Comparison of ENCODE assay signal across 10 cellular contexts in genomic region chr14:24289649-24290283, GRCh38. TPM values are rescaled to one million over a fixed set of nuclear protein-coding genes. Genes with fewer than 3 reads are reported as not detected.
A peak's percentile ranks its signal among the peaks of the same experiment; 100 is the strongest.
DNase-seq lines count a peak whose midpoint lies in the region; ATAC-seq and FAIRE-seq lines count a peak whose summit lies in the region.
"Had no signal": no experiment of that assay in that cellular context is flagged by ENCODE, and none has a peak within 500 bp of the region (broad histone marks: within the 10 kb centered on the region; RNA-seq: fewer than 3 reads in every experiment).

No MANE protein-coding gene starts in this region.

- peaks cover 25% of the 10 kb centered on the region for H3K4me1 Mint-ChIP-seq in activated naive CD4-positive, alpha-beta T cell treated with anti-CD3 and anti-CD28 coated beads for 36 hours (ENCODE audit: low read depth)
- H3K4me1 Mint-ChIP-seq: nephron had no signal

- H3K4me3 ChIP-seq in BLaER1: no peak overlapping the region

- H3K27me3 ChIP-seq in BLaER1: no peaks in the 10 kb centered on the region
- H3K27me3 ChIP-seq: BE2C had no signal

- peaks cover 46% of the 10 kb centered on the region for H3K36me3 ChIP-seq in BLaER1
- H3K36me3 ChIP-seq: BE2C had no signal

- DNase-seq in activated naive CD4-positive, alpha-beta T cell treated with anti-CD3 and anti-CD28 coated beads for 36 hours: peak; percentile 93
- DNase-seq in HTR-8/SVneo (ENCODE audit: insufficient read length, low spot score) (no peak), HT-29 (ENCODE audit: low spot score) (no peak), NCI-H2196 treated with DMSO at 0.1 percent for 48 hours (lab: John Stamatoyannopoulos, UW; ENCODE audit: unreplicated experiment) (no peak)
- DNase-seq: BE2C had no signal

- H3K9me3 Mint-ChIP-seq in activated naive CD4-positive, alpha-beta T cell treated with anti-CD3 and anti-CD28 coated beads for 36 hours: no peaks in the 10 kb centered on the region
- H3K9me3 Mint-ChIP-seq: nephron had no signal

- peaks cover 19% of the 10 kb centered on the region for H3K36me3 Mint-ChIP-seq in activated naive CD4-positive, alpha-beta T cell treated with anti-CD3 and anti-CD28 coated beads for 36 hours (ENCODE audit: low read depth)

- ATAC-seq in GM21619 (IDR thresholded peaks at IDR 0.05; ENCODE audit: unreplicated experiment): peak; percentile 91

- H3K27ac Mint-ChIP-seq in activated naive CD4-positive, alpha-beta T cell treated with anti-CD3 and anti-CD28 coated beads for 36 hours: peak overlapping the region; percentile 75
- H3K27ac Mint-ChIP-seq: nephron had no signal

- H3K9ac ChIP-seq in BLaER1: no peak overlapping the region

- peaks cover 16% of the 10 kb centered on the region for H3K4me1 ChIP-seq in BLaER1
- H3K4me1 ChIP-seq: BE2C had no signal

- no peak for FAIRE-seq in HTR-8/SVneo (lab: Jason Lieb, UNC)
- FAIRE-seq: colon had no signal

- CTCF ChIA-PET in activated naive CD4-positive, alpha-beta T cell treated with anti-CD3 and anti-CD28 coated beads for 36 hours (lab: Charles Lee): interaction anchor here (0.9 to 5.4 kb wide), 9 partner anchors 8 to 142 kb away, joined by 3 to 49 read pairs (median 12); partner anchors contain the start of genes CIDEB, LTB4R, LTB4R2 and RABGGTA

- H3K9me3 ChIP-seq in BLaER1: no peaks in the 10 kb centered on the region
- H3K9me3 ChIP-seq: BE2C had no signal

- no peak overlapping the region for H3K4me3 Mint-ChIP-seq in activated naive CD4-positive, alpha-beta T cell treated with anti-CD3 and anti-CD28 coated beads for 36 hours
- H3K4me3 Mint-ChIP-seq: nephron had no signal

- H3K27me3 Mint-ChIP-seq in activated naive CD4-positive, alpha-beta T cell treated with anti-CD3 and anti-CD28 coated beads for 36 hours (ENCODE audit: low read depth): no peaks in the 10 kb centered on the region

- intact Hi-C loops in activated naive CD4-positive, alpha-beta T cell treated with anti-CD3 and anti-CD28 coated beads for 36 hours (cut with micrococcal nuclease): loop anchor here (1.0 to 2.0 kb wide), 4 partner anchors 10 to 175 kb away; partner anchors contain the start of genes DCAF11, NRL and TINF2

- no peaks in the 10 kb centered on the region for H4K20me1 ChIP-seq in BLaER1

- H3K27ac ChIP-seq in BLaER1: no peak overlapping the region
- H3K27ac ChIP-seq: VCaP had no signal

- peak overlapping the region; percentile 4; the same call in 1 of the 2 replicates for H3K4me2 ChIP-seq in BLaER1

RNA-seq across cellular contexts. Expression of gene DHRS1, which starts 9.8 kb away (rescaled TPM):
- 10 to 100 TPM; 11.8 to 13.8 TPM for total RNA-seq in activated naive CD4-positive, alpha-beta T cell treated with anti-CD3 and anti-CD28 coated beads for 36 hours
- total RNA-seq in HT-29 (2014; rRNA removed; shearing (Covaris generic)): 19.7 and 20.1 TPM in 2 replicates

RNA-seq across cellular contexts. Expression of gene NOP9, which starts 9.9 kb away (rescaled TPM):
- 10 to 100 TPM; 24.8 to 26.4 TPM for total RNA-seq in activated naive CD4-positive, alpha-beta T cell treated with anti-CD3 and anti-CD28 coated beads for 36 hours
- total RNA-seq in HT-29 (2014; rRNA removed; shearing (Covaris generic)): 26.8 and 27.7 TPM in 2 replicates

RNA-seq across cellular contexts. Expression of gene CIDEB, which starts 18.0 kb away (rescaled TPM):
- total RNA-seq in activated naive CD4-positive, alpha-beta T cell treated with anti-CD3 and anti-CD28 coated beads for 36 hours: 10 to 100 TPM; 10.9 to 15.1 TPM
- total RNA-seq in HT-29 (2014; rRNA removed; shearing (Covaris generic)): 0.31 and 2.3 TPM in 2 replicates

RNA-seq across cellular contexts. Expression of gene RABGGTA, which starts 18.4 kb away (rescaled TPM):
- 10 to 100 TPM; 74.9 to 76.2 TPM for total RNA-seq in activated naive CD4-positive, alpha-beta T cell treated with anti-CD3 and anti-CD28 coated beads for 36 hours
- 32.1 and 34.4 TPM in 2 replicates for total RNA-seq in HT-29 (2014; rRNA removed; shearing (Covaris generic))

RNA-seq across cellular contexts. Expression of gene LTB4R2, which starts 20.2 kb away (rescaled TPM):
- 10 to 100 TPM; 12.2 to 12.8 TPM for total RNA-seq in activated naive CD4-positive, alpha-beta T cell treated with anti-CD3 and anti-CD28 coated beads for 36 hours
- 13.3 and 16.5 TPM in 2 replicates for total RNA-seq in HT-29 (2014; rRNA removed; shearing (Covaris generic))
